In genomic region chr7:16671811-16672210, GRCh38 we compare ENCODE assay signal across 31 cellular contexts.
"Had no signal": no experiment of that assay in that cellular context is flagged by ENCODE, and none has a peak within 500 bp of the region (broad histone marks: within the 10 kb centered on the region; RNA-seq: fewer than 3 reads in every experiment).

No MANE protein-coding gene starts in this region.

- DNase-seq: activated B cell treated with CpG ODN at 0.5 μM for 24 hours; activated CD4-positive, alpha-beta T cell treated with anti-CD3 and anti-CD28 coated beads for 48 hours; activated CD4-positive, alpha-beta T cell treated with anti-CD3 and anti-CD28 coated beads, Interleukin-2, amount 50 U/mL, for 1 hour; activated CD4-positive, alpha-beta T cell treated with anti-CD3 and anti-CD28 coated beads, Interleukin-2, amount 50 U/mL, for 48 hours; activated CD8-positive, alpha-beta memory T cell treated with anti-CD3 and anti-CD28 coated beads for 24 hours; activated CD8-positive, alpha-beta T cell treated with anti-CD3 and anti-CD28 coated beads for 36 hours; activated effector memory CD4-positive, alpha-beta T cell treated with Interleukin-2 at 50 U/mL for 16 hours; activated gamma-delta T cell treated with Interleukin-2 at 50 U/mL for 16 hours; activated naive CD4-positive, alpha-beta T cell treated with anti-CD3 and anti-CD28 coated beads, Interleukin-2, amount 50 U/mL, for 16 hours; activated naive CD4-positive, alpha-beta T cell treated with Interleukin-2 at 50 U/mL for 16 hours; activated T-cell treated with anti-CD3 and anti-CD28 coated beads, Interleukin-2, amount 50 U/mL, for 4 hours; amniotic stem cell; anterior cingulate cortex; caudate nucleus; cortex of kidney; dermis blood vessel endothelial cell; effector CD4-positive, alpha-beta T cell; effector memory CD8-positive, alpha-beta T cell; erythroblast; head of caudate nucleus; T-cell; T-helper 9 cell; WERI-Rb-1 had no signal

- H3K27ac ChIP-seq: esophagus muscularis mucosa, WERI-Rb-1 had no signal

- H3K27ac Mint-ChIP-seq: activated B cell treated with CpG ODN at 0.5 μM for 24 hours; activated CD8-positive, alpha-beta T cell treated with anti-CD3 and anti-CD28 coated beads for 36 hours; activated naive CD8-positive, alpha-beta T cell; activated T-helper 17 cell treated with anti-CD3 and anti-CD28 coated beads, Interleukin-2, amount 50 U/mL, for 72 hours; T-cell; T-helper 1 cell treated with Interleukin-12 subunit alpha and Interleukin-12 subunit beta and Interleukin-4 antibody, amounts not matched to agents 30 μg/mL and 1 μg/mL, for 36 hours had no signal

- H3K9me3 ChIP-seq: esophagus muscularis mucosa had no signal

- FAIRE-seq: astrocyte, colon, frontal cortex had no signal

- H3K4me1 Mint-ChIP-seq: activated B cell treated with CpG ODN at 0.5 μM for 24 hours had no signal

- H3K27me3 ChIP-seq: esophagus muscularis mucosa had no signal

- H3K4me3 ChIP-seq: esophagus muscularis mucosa had no signal

- H3K9me3 Mint-ChIP-seq: activated B cell treated with CpG ODN at 0.5 μM for 24 hours; activated T-cell treated with anti-CD3 and anti-CD28 coated beads, Interleukin-2, amount 50 U/mL, for 4 hours; activated T-helper 17 cell treated with anti-CD3 and anti-CD28 coated beads, Interleukin-2, amount 50 U/mL, for 72 hours; effector memory CD8-positive, alpha-beta T cell; T-cell had no signal

- H3K27me3 Mint-ChIP-seq: activated B cell treated with CpG ODN at 0.5 μM for 24 hours; activated CD8-positive, alpha-beta T cell treated with anti-CD3 and anti-CD28 coated beads for 36 hours; activated naive CD8-positive, alpha-beta T cell; activated T-helper 17 cell treated with anti-CD3 and anti-CD28 coated beads, Interleukin-2, amount 50 U/mL, for 72 hours; effector memory CD8-positive, alpha-beta T cell; T-cell had no signal

- ATAC-seq: activated CD4-positive, CD25-positive, alpha-beta regulatory T cell treated with anti-CD3 and anti-CD28 coated beads, Interleukin-2, amount 50 U/mL, for 24 hours; activated CD8-positive, alpha-beta T cell treated with anti-CD3 and anti-CD28 coated beads for 36 hours; activated T-cell treated with anti-CD3 and anti-CD28 coated beads, Interleukin-2, amount 50 U/mL, for 4 hours; activated T-helper 17 cell treated with anti-CD3 and anti-CD28 coated beads, Interleukin-2, amount 50 U/mL, for 72 hours; effector memory CD8-positive, alpha-beta T cell; T-cell had no signal

- H3K4me3 Mint-ChIP-seq: activated B cell treated with CpG ODN at 0.5 μM for 24 hours; activated CD8-positive, alpha-beta T cell treated with anti-CD3 and anti-CD28 coated beads for 36 hours; activated naive CD8-positive, alpha-beta T cell; activated T-cell treated with anti-CD3 and anti-CD28 coated beads, Interleukin-2, amount 50 U/mL, for 4 hours; activated T-helper 17 cell treated with anti-CD3 and anti-CD28 coated beads, Interleukin-2, amount 50 U/mL, for 72 hours; effector memory CD8-positive, alpha-beta T cell; T-cell; T-helper 1 cell treated with Interleukin-12 subunit alpha and Interleukin-12 subunit beta and Interleukin-4 antibody, amounts not matched to agents 30 μg/mL and 1 μg/mL, for 36 hours had no signal
